Comparison of ENCODE assay signal across 16 cellular contexts in genomic region chr14:89447182-89447970, GRCh38. TPM values are rescaled to one million over a fixed set of nuclear protein-coding genes. Genes with fewer than 3 reads are reported as not detected.
A peak's percentile ranks its signal among the peaks of the same experiment; 100 is the strongest.
DNase-seq lines count a peak whose midpoint lies in the region; ATAC-seq, FAIRE-seq and TF ChIP-seq lines count a peak whose summit lies in the region.
"Had no signal": no experiment of that assay in that cellular context is flagged by ENCODE, and none has a peak within 500 bp of the region (broad histone marks: within the 10 kb centered on the region; RNA-seq: fewer than 3 reads in every experiment).

No MANE protein-coding gene starts in this region.

- no peak for TF ChIP-seq CTCF in spleen (IDR thresholded peaks at IDR 0.05 in 8 of 11, conservative IDR thresholded peaks at IDR 0.05 in 3 of 11)

- H3K4me3 ChIP-seq in spleen = peak overlapping the region in 1 of 8 donors; percentile 44
- H3K4me3 ChIP-seq: GM23248 had no signal

- H3K9me3 Mint-ChIP-seq in activated T-cell treated with anti-CD3 and anti-CD28 coated beads, Interleukin-2, amount 50 U/mL, for 4 hours = no peaks in the 10 kb centered on the region
- peaks cover 3% of the 10 kb centered on the region for H3K9me3 Mint-ChIP-seq in activated naive CD8-positive, alpha-beta T cell treated with anti-CD3 and anti-CD28 coated beads, Interleukin-2, amount 10 ng/mL, durations not matched to agents 7 days and 5 days
- H3K9me3 Mint-ChIP-seq: central memory CD8-positive, alpha-beta T cell; endodermal cell; nephron; type B pancreatic cell had no signal

- peaks cover 58% of the 10 kb centered on the region for H3K4me1 Mint-ChIP-seq in activated T-cell treated with anti-CD3 and anti-CD28 coated beads, Interleukin-2, amount 50 U/mL, for 4 hours (ENCODE audit: low read depth)
- H3K4me1 Mint-ChIP-seq in activated naive CD8-positive, alpha-beta T cell treated with anti-CD3 and anti-CD28 coated beads, Interleukin-2, amount 10 ng/mL, durations not matched to agents 7 days and 5 days = peaks cover 40% of the 10 kb centered on the region

- H3K4me3 Mint-ChIP-seq in activated T-cell treated with anti-CD3 and anti-CD28 coated beads, Interleukin-2, amount 50 U/mL, for 4 hours = peak overlapping the region; percentile 8
- H3K4me3 Mint-ChIP-seq in activated naive CD8-positive, alpha-beta T cell treated with anti-CD3 and anti-CD28 coated beads, Interleukin-2, amount 10 ng/mL, durations not matched to agents 7 days and 5 days = peak overlapping the region; percentile 50
- H3K4me3 Mint-ChIP-seq: central memory CD8-positive, alpha-beta T cell; endodermal cell; nephron; type B pancreatic cell had no signal

- POLR2A ChIA-PET in activated naive CD8-positive, alpha-beta T cell treated with anti-CD3 and anti-CD28 coated beads, Interleukin-2, amount 10 ng/mL, durations not matched to agents 7 days and 5 days (lab: Charles Lee) = interaction anchor here (0.6 kb wide), 2 partner anchors 20 to 250 kb away, joined by 3 read pairs; no protein-coding TSS in a partner anchor

- WGBS in spleen, 5 donors = 48 to 68% (median 57%) methylated on average over 14 of the region's 14 CpGs

- no peaks in the 10 kb centered on the region for H3K27me3 Mint-ChIP-seq in activated T-cell treated with anti-CD3 and anti-CD28 coated beads, Interleukin-2, amount 50 U/mL, for 4 hours (ENCODE audit: low read depth)
- no peaks in the 10 kb centered on the region for H3K27me3 Mint-ChIP-seq in activated naive CD8-positive, alpha-beta T cell treated with anti-CD3 and anti-CD28 coated beads, Interleukin-2, amount 10 ng/mL, durations not matched to agents 7 days and 5 days
- H3K27me3 Mint-ChIP-seq: central memory CD8-positive, alpha-beta T cell; type B pancreatic cell had no signal

- peak overlapping the region; percentile 75 for H3K27ac Mint-ChIP-seq in activated naive CD8-positive, alpha-beta T cell treated with anti-CD3 and anti-CD28 coated beads, Interleukin-2, amount 10 ng/mL, durations not matched to agents 7 days and 5 days
- H3K27ac Mint-ChIP-seq: endodermal cell, nephron, type B pancreatic cell had no signal

- no peaks in the 10 kb centered on the region for H3K27me3 ChIP-seq in spleen (replicated peaks in 1 of 7)
- H3K27me3 ChIP-seq: foreskin keratinocyte had no signal

- peaks cover 0 to 7% (median 0%) of the 10 kb centered on the region in 6 donors for H3K36me3 ChIP-seq in spleen

- no peak for DNase-seq in activated T-cell treated with anti-CD3 and anti-CD28 coated beads, Interleukin-2, amount 50 U/mL, for 4 hours
- no peak for DNase-seq in activated T-cell treated with anti-CD3 and anti-CD28 coated beads for 4 hours
- DNase-seq in MV-4-11 (lab: John Stamatoyannopoulos, UW) = peak; percentile 66
- DNase-seq in activated naive CD8-positive, alpha-beta T cell treated with anti-CD3 and anti-CD28 coated beads, Interleukin-2, amount 10 ng/mL, durations not matched to agents 7 days and 5 days = no peak
- peak; percentile 33 for DNase-seq in spleen
- no peak for DNase-seq in cardiac septum (ENCODE audit: low spot score)
- DNase-seq in GM12892 (ENCODE audit: insufficient read length) = no peak
- DNase-seq in pons (ENCODE audit: low spot score) = no peak
- DNase-seq: endodermal cell, foreskin keratinocyte, GM23248, left ventricle myocardium superior had no signal

- peaks cover 9% of the 10 kb centered on the region for H3K36me3 Mint-ChIP-seq in activated T-cell treated with anti-CD3 and anti-CD28 coated beads, Interleukin-2, amount 50 U/mL, for 4 hours (ENCODE audit: insufficient read depth)
- H3K36me3 Mint-ChIP-seq in activated naive CD8-positive, alpha-beta T cell treated with anti-CD3 and anti-CD28 coated beads, Interleukin-2, amount 10 ng/mL, durations not matched to agents 7 days and 5 days = peaks cover 22% of the 10 kb centered on the region
- H3K36me3 Mint-ChIP-seq: type B pancreatic cell had no signal

- no peak for FAIRE-seq in GM12892 (lab: Jason Lieb, UNC)
- FAIRE-seq: HTR-8/SVneo had no signal

- peak in 1 of 2 donors; percentile 25 for ATAC-seq in activated T-cell treated with anti-CD3 and anti-CD28 coated beads, Interleukin-2, amount 50 U/mL, for 4 hours
- peak; percentile 30 for ATAC-seq in activated naive CD8-positive, alpha-beta T cell treated with anti-CD3 and anti-CD28 coated beads, Interleukin-2, amount 10 ng/mL, durations not matched to agents 7 days and 5 days (ENCODE audit: low read depth)
- ATAC-seq: foreskin keratinocyte, left ventricle myocardium superior had no signal

- no peaks in the 10 kb centered on the region for H3K9me3 ChIP-seq in spleen

- TF ChIP-seq POLR2A in spleen (IDR thresholded peaks at IDR 0.05) = no peak
- no peak for TF ChIP-seq POLR2A in GM12892 (IDR thresholded peaks at IDR 0.05; ENCODE audit: low read depth, low read length)

- peaks cover 28 to 66% (median 46%) of the 10 kb centered on the region in 6 donors for H3K4me1 ChIP-seq in spleen

- peak overlapping the region in 7 of 8 donors; percentile 31 to 83 (median 79) for H3K27ac ChIP-seq in spleen
- H3K27ac ChIP-seq: foreskin keratinocyte, GM23248 had no signal

- intact Hi-C loops in spleen (cut with DNase I; ENCODE audit: low total_unique reads) (no loop called here), cardiac septum (cut with DNase I) (no loop called here)

RNA-seq across cellular contexts. Expression of gene FOXN3, which starts 30.3 kb away (rescaled TPM):
- 10 to 100 TPM; 67.0 to 83.1 (median 69.5) TPM for total RNA-seq in activated T-cell treated with anti-CD3 and anti-CD28 coated beads, Interleukin-2, amount 50 U/mL, for 4 hours
- total RNA-seq in activated naive CD8-positive, alpha-beta T cell treated with anti-CD3 and anti-CD28 coated beads, Interleukin-2, amount 10 ng/mL, durations not matched to agents 7 days and 5 days = 100 to 1,000 TPM; 101 to 102 TPM
- 100 to 1,000 TPM in 5 of 7 donors, 10 to 100 TPM in 2; 76.4 to 121 (median 105) TPM for total RNA-seq in spleen
- polyA plus RNA-seq in spleen = 10 to 100 TPM in 1 of 3 donors, 1 to 10 TPM in 2; 9.2 to 12.7 (median 9.3) TPM
- 87.6 TPM for total RNA-seq in cardiac septum
- polyA plus RNA-seq in GM12892 (2012; ENCODE audit: missing spikeins) = 29.8 TPM

Comparison
In these comparisons a context has a peak if more than half of its experiments do, and no peak if none do; other contexts are left out.
1. DNase-seq: peak in MV-4-11 (single experiment) and spleen (single experiment); none in activated T-cell treated with anti-CD3 and anti-CD28 coated beads, Interleukin-2, amount 50 U/mL, for 4 hours (single experiment), activated T-cell treated with anti-CD3 and anti-CD28 coated beads for 4 hours (single experiment), activated naive CD8-positive, alpha-beta T cell treated with anti-CD3 and anti-CD28 coated beads, Interleukin-2, amount 10 ng/mL, durations not matched to agents 7 days and 5 days (single experiment), cardiac septum (single experiment), GM12892 (single experiment) and pons (single experiment).